Comparison of ENCODE assay signal across 8 cellular contexts in the genomic region with DNA sequence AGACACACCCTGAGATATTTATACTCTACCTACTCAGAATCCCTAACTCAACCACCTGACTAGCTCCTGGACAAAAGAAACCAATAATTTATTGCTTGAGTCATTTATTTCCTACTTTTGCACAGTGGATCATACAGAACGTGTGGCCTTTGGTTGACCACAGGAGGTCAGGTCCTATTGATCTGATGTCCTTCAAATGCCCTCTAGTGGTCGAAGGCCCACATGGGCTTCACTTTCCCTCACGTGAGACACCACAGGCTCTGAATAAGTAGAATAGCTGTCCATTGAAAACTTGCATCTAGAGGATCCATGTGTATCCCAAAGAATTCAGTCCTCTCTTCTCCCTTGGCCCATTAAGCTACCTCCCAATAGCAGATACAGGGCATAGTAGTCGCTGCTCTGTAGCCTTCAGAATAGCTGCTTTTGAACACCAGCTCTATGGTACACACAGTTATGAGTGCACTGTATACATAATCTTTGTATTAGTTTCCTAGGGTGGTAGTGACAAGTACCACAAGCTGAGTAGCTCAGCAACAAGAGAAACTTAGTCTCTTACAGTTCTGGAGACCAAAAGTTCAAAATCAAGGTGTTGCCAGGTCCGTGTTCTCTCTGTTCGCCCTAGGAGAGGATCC.
DNase-seq lines count a peak whose midpoint lies in the region; ATAC-seq, FAIRE-seq and TF ChIP-seq lines count a peak whose summit lies in the region.

No MANE protein-coding gene starts in this region.

- TF ChIP-seq POLR2A in ovary (IDR thresholded peaks at IDR 0.05): no peak

- H3K4me3 ChIP-seq in Caco-2 (ENCODE audit: low read depth, low read length) (no peak overlapping the region), NT2/D1 (ENCODE audit: insufficient read length, low read depth) (no peak overlapping the region), ovary (no peak overlapping the region)

- no TSS peak for BruUV-seq in Caco-2 (replicated peaks; lab: Mats Ljungman, UMichigan)

- no peak for FAIRE-seq in urothelium cell line (lab: Jason Lieb, UNC)

- TF ChIP-seq EP300 in ovary (IDR thresholded peaks at IDR 0.05): no peak

- intact Hi-C loops in Caco-2 (cut with micrococcal nuclease; ENCODE audit: unreplicated experiment) (loop anchor here (1.0 kb wide), 2 partner anchors 110 to 128 kb away; no protein-coding TSS in a partner anchor), ovary (cut with DNase I) (no loop called here)

- H3K27me3 ChIP-seq in Caco-2 (replicated peaks; ENCODE audit: control insufficient read depth, insufficient read depth, low read length) (no peaks in the 10 kb centered on the region), NT2/D1 (ENCODE audit: insufficient read depth, insufficient read length) (no peaks in the 10 kb centered on the region), ovary (no peaks in the 10 kb centered on the region)

- H3K9me3 ChIP-seq in Caco-2 (no peaks in the 10 kb centered on the region), NT2/D1 (ENCODE audit: insufficient read depth, low read length) (no peaks in the 10 kb centered on the region), ovary (no peaks in the 10 kb centered on the region)

- H3K27ac ChIP-seq in ovary: no peak overlapping the region

- no peak overlapping the region for H3K27ac Mint-ChIP-seq in Caco-2 (ENCODE audit: unreplicated experiment)

- 40 to 46% (median 41%) methylated on average over 6 of the region's 6 CpGs for WGBS in ovary, 3 donors

- TF ChIP-seq CTCF in Caco-2 (IDR thresholded peaks at IDR 0.05; ENCODE audit: insufficient read depth in 1 of 2, low read depth in 1 of 2, low read length in 1 of 2, severe bottlenecking in 1 of 2, unreplicated experiment in 1 of 2): peak; percentile 58 to 66
- no peak for TF ChIP-seq CTCF in ovary (IDR thresholded peaks at IDR 0.05)

- POLR2A ChIA-PET in Caco-2 (lab: Charles Lee): interaction anchor here (0.5 kb wide), 1 partner anchor 1310 kb away, joined by 3 read pairs; no protein-coding TSS in a partner anchor

- CTCF ChIA-PET in Caco-2 (lab: Charles Lee): interaction anchor here (0.6 to 2.0 kb wide), 3 partner anchors 13 to 120 kb away, joined by 3 to 22 read pairs (median 4); no protein-coding TSS in a partner anchor

- no peaks in the 10 kb centered on the region for H3K4me1 Mint-ChIP-seq in Caco-2 (ENCODE audit: low read depth, unreplicated experiment)

- no peaks in the 10 kb centered on the region for H3K9me3 Mint-ChIP-seq in Caco-2 (ENCODE audit: unreplicated experiment)

- H3K4me1 ChIP-seq in Caco-2 (no peaks in the 10 kb centered on the region), NT2/D1 (ENCODE audit: insufficient read depth, insufficient read length) (no peaks in the 10 kb centered on the region), ovary (ENCODE audit: insufficient read depth) (no peaks in the 10 kb centered on the region)

- ATAC-seq in GM18511 (IDR thresholded peaks at IDR 0.05; ENCODE audit: unreplicated experiment) (peak; percentile 83), HG03175 (IDR thresholded peaks at IDR 0.05; ENCODE audit: unreplicated experiment) (peak; percentile 84)

- H3K36me3 ChIP-seq in Caco-2 (ENCODE audit: control insufficient read depth, insufficient read depth, low read length) (no peaks in the 10 kb centered on the region), NT2/D1 (ENCODE audit: insufficient read depth, insufficient read length, low read length) (no peaks in the 10 kb centered on the region), ovary (no peaks in the 10 kb centered on the region)

- DNase-seq in Caco-2: peak; percentile 55 to 61
- DNase-seq in NT2/D1 (ENCODE audit: low read depth, low spot score): peak; percentile 77
- peak; percentile 12 for DNase-seq in foreskin melanocyte
- peak; percentile 42 for DNase-seq in urothelium cell line (ENCODE audit: low spot score)
- DNase-seq in ovary: no peak
- no peak for DNase-seq in activated T-cell treated with anti-CD3 and anti-CD28 coated beads for 4 hours

- no peak overlapping the region for H3K9ac ChIP-seq in NT2/D1 (ENCODE audit: insufficient read length, low read depth)

- no peak overlapping the region for H3K4me3 Mint-ChIP-seq in Caco-2 (ENCODE audit: unreplicated experiment)

- H3K36me3 Mint-ChIP-seq in Caco-2 (ENCODE audit: insufficient read depth, unreplicated experiment): no peaks in the 10 kb centered on the region

- H3K27me3 Mint-ChIP-seq in Caco-2 (ENCODE audit: insufficient read depth, unreplicated experiment): peaks cover 2% of the 10 kb centered on the region

Comparison
In these comparisons a context has a peak if more than half of its experiments do, and no peak if none do; other contexts are left out.
1. DNase-seq: peak in Caco-2 (2 of 2), NT2/D1 (single experiment), foreskin melanocyte (single experiment) and urothelium cell line (single experiment); none in ovary (0 of 5) and activated T-cell treated with anti-CD3 and anti-CD28 coated beads for 4 hours (single experiment).
2. CTCF ChIP-seq: peak in Caco-2 (2 of 2); none in ovary (0 of 3).